In genomic region chr4:4424499-4425115, GRCh38 we compare ENCODE assay signal across 1 cellular context.
TF ChIP-seq lines count a peak whose summit lies in the region.

No MANE protein-coding gene starts in this region.

TF ChIP-seq in GM23338, 12 proteins besides CTCF, POLR2A, EP300 and RAD21 (continued from another document):
- TF ChIP-seq ZNF462 (CRISPR knock-in tag; IDR thresholded peaks at IDR 0.05), result no peak
- no peak for TF ChIP-seq EZH2 (IDR thresholded peaks at IDR 0.05; ENCODE audit: low read depth, unreplicated experiment)
- no peak for TF ChIP-seq JUNB (IDR thresholded peaks at IDR 0.05; ENCODE audit: unreplicated experiment)
- no peak for TF ChIP-seq POLR2AphosphoS5 (IDR thresholded peaks at IDR 0.05; ENCODE audit: low read depth)
- no peak for TF ChIP-seq ZNF331 (CRISPR knock-in tag; IDR thresholded peaks at IDR 0.05; ENCODE audit: low read depth)
- TF ChIP-seq CREB1 (CRISPR knock-in tag; IDR thresholded peaks at IDR 0.05; ENCODE audit: low read depth), result no peak
- TF ChIP-seq, protein P1, sequence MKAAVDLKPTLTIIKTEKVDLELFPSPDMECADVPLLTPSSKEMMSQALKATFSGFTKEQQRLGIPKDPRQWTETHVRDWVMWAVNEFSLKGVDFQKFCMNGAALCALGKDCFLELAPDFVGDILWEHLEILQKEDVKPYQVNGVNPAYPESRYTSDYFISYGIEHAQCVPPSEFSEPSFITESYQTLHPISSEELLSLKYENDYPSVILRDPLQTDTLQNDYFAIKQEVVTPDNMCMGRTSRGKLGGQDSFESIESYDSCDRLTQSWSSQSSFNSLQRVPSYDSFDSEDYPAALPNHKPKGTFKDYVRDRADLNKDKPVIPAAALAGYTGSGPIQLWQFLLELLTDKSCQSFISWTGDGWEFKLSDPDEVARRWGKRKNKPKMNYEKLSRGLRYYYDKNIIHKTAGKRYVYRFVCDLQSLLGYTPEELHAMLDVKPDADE (IDR thresholded peaks at IDR 0.05), result no peak
- no peak for TF ChIP-seq STAT1 (IDR thresholded peaks at IDR 0.05; ENCODE audit: unreplicated experiment)
- no peak for TF ChIP-seq ZNF114 (CRISPR knock-in tag; IDR thresholded peaks at IDR 0.05)
- TF ChIP-seq, protein P2, sequence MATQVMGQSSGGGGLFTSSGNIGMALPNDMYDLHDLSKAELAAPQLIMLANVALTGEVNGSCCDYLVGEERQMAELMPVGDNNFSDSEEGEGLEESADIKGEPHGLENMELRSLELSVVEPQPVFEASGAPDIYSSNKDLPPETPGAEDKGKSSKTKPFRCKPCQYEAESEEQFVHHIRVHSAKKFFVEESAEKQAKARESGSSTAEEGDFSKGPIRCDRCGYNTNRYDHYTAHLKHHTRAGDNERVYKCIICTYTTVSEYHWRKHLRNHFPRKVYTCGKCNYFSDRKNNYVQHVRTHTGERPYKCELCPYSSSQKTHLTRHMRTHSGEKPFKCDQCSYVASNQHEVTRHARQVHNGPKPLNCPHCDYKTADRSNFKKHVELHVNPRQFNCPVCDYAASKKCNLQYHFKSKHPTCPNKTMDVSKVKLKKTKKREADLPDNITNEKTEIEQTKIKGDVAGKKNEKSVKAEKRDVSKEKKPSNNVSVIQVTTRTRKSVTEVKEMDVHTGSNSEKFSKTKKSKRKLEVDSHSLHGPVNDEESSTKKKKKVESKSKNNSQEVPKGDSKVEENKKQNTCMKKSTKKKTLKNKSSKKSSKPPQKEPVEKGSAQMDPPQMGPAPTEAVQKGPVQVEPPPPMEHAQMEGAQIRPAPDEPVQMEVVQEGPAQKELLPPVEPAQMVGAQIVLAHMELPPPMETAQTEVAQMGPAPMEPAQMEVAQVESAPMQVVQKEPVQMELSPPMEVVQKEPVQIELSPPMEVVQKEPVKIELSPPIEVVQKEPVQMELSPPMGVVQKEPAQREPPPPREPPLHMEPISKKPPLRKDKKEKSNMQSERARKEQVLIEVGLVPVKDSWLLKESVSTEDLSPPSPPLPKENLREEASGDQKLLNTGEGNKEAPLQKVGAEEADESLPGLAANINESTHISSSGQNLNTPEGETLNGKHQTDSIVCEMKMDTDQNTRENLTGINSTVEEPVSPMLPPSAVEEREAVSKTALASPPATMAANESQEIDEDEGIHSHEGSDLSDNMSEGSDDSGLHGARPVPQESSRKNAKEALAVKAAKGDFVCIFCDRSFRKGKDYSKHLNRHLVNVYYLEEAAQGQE (IDR thresholded peaks at IDR 0.05; ENCODE audit: unreplicated experiment), result no peak
- no peak for TF ChIP-seq NANOG (IDR thresholded peaks at IDR 0.05; ENCODE audit: borderline replicate concordance)
